21 cellular contexts compared by ENCODE assay signal in genomic region chr10:64113796-64114195, GRCh38.
DNase-seq lines count a peak whose midpoint lies in the region; ATAC-seq, FAIRE-seq and TF ChIP-seq lines count a peak whose summit lies in the region.
"Had no signal": no experiment of that assay in that cellular context is flagged by ENCODE, and none has a peak within 500 bp of the region (broad histone marks: within the 10 kb centered on the region; RNA-seq: fewer than 3 reads in every experiment).

No MANE protein-coding gene starts in this region.

- no peaks in the 10 kb centered on the region for H3K79me2 ChIP-seq in astrocyte (ENCODE audit: insufficient read depth, low read length)

- peaks cover 30% of the 10 kb centered on the region for H3K4me1 Mint-ChIP-seq in astrocyte (ENCODE audit: low read depth, unreplicated experiment)
- peaks cover 2% of the 10 kb centered on the region for H3K4me1 Mint-ChIP-seq in activated naive CD8-positive, alpha-beta T cell treated with anti-CD3 and anti-CD28 coated beads for 36 hours

- no peak overlapping the region for H3K27ac ChIP-seq in astrocyte (ENCODE audit: low read depth, low read length)
- H3K27ac ChIP-seq: PC-9, SJSA1 had no signal

- H3K4me1 ChIP-seq in astrocyte (ENCODE audit: insufficient read depth, low read length) = no peaks in the 10 kb centered on the region
- H3K4me1 ChIP-seq: SJSA1 had no signal

- H3K27me3 ChIP-seq in astrocyte (ENCODE audit: insufficient read depth, low read length) = no peaks in the 10 kb centered on the region
- H3K27me3 ChIP-seq: SJSA1 had no signal

- H3K4me3 Mint-ChIP-seq in astrocyte (ENCODE audit: unreplicated experiment) = peak overlapping the region; percentile 28
- H3K4me3 Mint-ChIP-seq in activated naive CD8-positive, alpha-beta T cell treated with anti-CD3 and anti-CD28 coated beads for 36 hours = no peak overlapping the region
- H3K4me3 Mint-ChIP-seq: CD8-positive, alpha-beta T cell; HFFc6 had no signal

- FAIRE-seq in astrocyte (lab: Jason Lieb, UNC) = no peak
- FAIRE-seq: GM12891, GM18507, K562 had no signal

- H3K9me3 Mint-ChIP-seq in astrocyte (ENCODE audit: unreplicated experiment) = no peaks in the 10 kb centered on the region
- no peaks in the 10 kb centered on the region for H3K9me3 Mint-ChIP-seq in activated naive CD8-positive, alpha-beta T cell treated with anti-CD3 and anti-CD28 coated beads for 36 hours
- H3K9me3 Mint-ChIP-seq: CD8-positive, alpha-beta T cell had no signal

- no peaks in the 10 kb centered on the region for H3K9me3 ChIP-seq in astrocyte (ENCODE audit: insufficient read depth, low read depth, low read length)
- H3K9me3 ChIP-seq: SJSA1 had no signal

- no peak overlapping the region for H3K9ac ChIP-seq in astrocyte (ENCODE audit: low read length)

- H4K20me1 ChIP-seq in astrocyte (ENCODE audit: insufficient read depth, low read length) = no peaks in the 10 kb centered on the region

- H2AFZ ChIP-seq in astrocyte (ENCODE audit: low read depth, low read length) = no peak overlapping the region
- H2AFZ ChIP-seq: PC-9 had no signal

- DNase-seq in HT1080 (ENCODE audit: low read depth) (peak; percentile 38), astrocyte (ENCODE audit: low read depth) (no peak), iPS-NIHi11 (ENCODE audit: low spot score) (peak; percentile 18), HT-29 (ENCODE audit: low spot score) (no peak), HPDE6-E6E7 (ENCODE audit: extremely low spot score) (no peak)
- no peak for DNase-seq in activated naive CD8-positive, alpha-beta T cell treated with anti-CD3 and anti-CD28 coated beads for 36 hours
- DNase-seq: CD8-positive, alpha-beta T cell; DND-41; GF-D8; GOT3; HFFc6; MV-4-11; NCI-H1436 treated with DMSO at 0.1 percent for 48 hours; NCI-H2081; NCI-H748 treated with DMSO at 0.1 percent for 48 hours; PC-9 had no signal

- H3K36me3 ChIP-seq in astrocyte (ENCODE audit: insufficient read depth, low read length) = no peaks in the 10 kb centered on the region
- H3K36me3 ChIP-seq: SJSA1 had no signal

- TF ChIP-seq CTCF in astrocyte (IDR thresholded peaks at IDR 0.05; ENCODE audit: insufficient read depth, low read depth, low read length) = no peak

- peak overlapping the region; percentile 75 for H3K27ac Mint-ChIP-seq in astrocyte (ENCODE audit: unreplicated experiment)
- H3K27ac Mint-ChIP-seq in activated naive CD8-positive, alpha-beta T cell treated with anti-CD3 and anti-CD28 coated beads for 36 hours = no peak overlapping the region
- H3K27ac Mint-ChIP-seq: CD8-positive, alpha-beta T cell; HFFc6 had no signal

- no peaks in the 10 kb centered on the region for H3K27me3 Mint-ChIP-seq in astrocyte (ENCODE audit: low read depth, unreplicated experiment)
- peaks cover 3% of the 10 kb centered on the region for H3K27me3 Mint-ChIP-seq in activated naive CD8-positive, alpha-beta T cell treated with anti-CD3 and anti-CD28 coated beads for 36 hours

- H3K4me2 ChIP-seq in astrocyte (ENCODE audit: low read length) = no peak overlapping the region
- H3K4me2 ChIP-seq: PC-9 had no signal

- no peak overlapping the region for H3K4me3 ChIP-seq in astrocyte (ENCODE audit: insufficient read depth, low read depth, low read length)
- H3K4me3 ChIP-seq: K562, PC-9, SJSA1 had no signal

- H3K36me3 Mint-ChIP-seq in astrocyte (ENCODE audit: low read depth, unreplicated experiment) = no peaks in the 10 kb centered on the region
- H3K36me3 Mint-ChIP-seq in activated naive CD8-positive, alpha-beta T cell treated with anti-CD3 and anti-CD28 coated beads for 36 hours = no peaks in the 10 kb centered on the region
- H3K36me3 Mint-ChIP-seq: CD8-positive, alpha-beta T cell had no signal

- no peak for ATAC-seq in HG02610 (IDR thresholded peaks at IDR 0.05; ENCODE audit: unreplicated experiment)
- ATAC-seq: CD8-positive, alpha-beta T cell; K562 had no signal

Comparison
In these comparisons a context has a peak if more than half of its experiments do, and no peak if none do; other contexts are left out.
1. DNase-seq: peak in HT1080 (single experiment) and iPS-NIHi11 (single experiment); none in astrocyte (single experiment), HT-29 (single experiment), HPDE6-E6E7 (single experiment) and activated naive CD8-positive, alpha-beta T cell treated with anti-CD3 and anti-CD28 coated beads for 36 hours (single experiment).